ENCODE assay signal across 8 cellular contexts in the genomic region with DNA sequence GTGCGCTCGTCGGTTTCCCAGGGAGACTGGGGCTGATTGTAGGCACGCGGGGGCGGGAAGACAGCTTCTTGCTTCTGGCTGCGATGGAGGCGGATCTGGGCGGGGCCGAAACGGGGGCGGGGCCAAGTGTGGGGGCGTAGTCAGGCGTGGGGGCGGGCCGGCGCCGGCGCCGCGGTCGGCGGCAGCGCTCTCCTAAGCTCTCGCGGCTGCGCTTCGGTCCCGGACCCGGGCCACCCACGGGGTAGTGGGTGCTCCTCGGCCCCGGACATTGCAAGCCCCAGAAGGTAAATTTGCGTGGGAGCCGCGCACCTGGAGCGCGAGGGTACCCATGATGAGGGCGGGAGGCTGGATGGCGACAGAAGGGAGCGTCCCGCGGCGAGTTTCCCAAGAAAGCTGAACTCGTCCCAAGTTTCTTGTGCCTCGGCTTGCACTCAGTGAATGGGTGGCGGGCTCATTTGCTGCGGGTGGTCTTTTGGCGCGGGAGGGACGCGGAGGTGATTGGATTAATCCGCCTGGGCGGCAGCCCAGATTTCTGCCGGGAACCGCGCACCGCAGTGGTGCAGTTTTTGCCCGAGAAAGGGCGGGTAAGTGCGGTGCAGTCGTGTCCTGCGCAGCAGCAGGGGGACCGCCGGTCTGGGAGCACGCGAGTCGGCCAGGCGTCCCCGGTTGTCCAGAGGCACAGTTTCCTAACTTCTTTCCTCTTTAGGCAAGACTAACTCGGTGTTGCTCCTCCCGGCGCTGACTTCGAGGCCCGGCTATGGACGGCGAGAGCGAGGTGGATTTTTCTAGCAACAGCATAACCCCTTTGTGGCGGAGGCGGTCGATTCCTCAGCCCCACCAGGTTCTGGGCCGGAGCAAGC. TPM values are rescaled to one million over a fixed set of nuclear protein-coding genes. Genes with fewer than 3 reads are reported as not detected.
A peak's percentile ranks its signal among the peaks of the same experiment; 100 is the strongest.
DNase-seq lines count a peak whose midpoint lies in the region; ATAC-seq, FAIRE-seq and TF ChIP-seq lines count a peak whose summit lies in the region.

A gene with protein sequence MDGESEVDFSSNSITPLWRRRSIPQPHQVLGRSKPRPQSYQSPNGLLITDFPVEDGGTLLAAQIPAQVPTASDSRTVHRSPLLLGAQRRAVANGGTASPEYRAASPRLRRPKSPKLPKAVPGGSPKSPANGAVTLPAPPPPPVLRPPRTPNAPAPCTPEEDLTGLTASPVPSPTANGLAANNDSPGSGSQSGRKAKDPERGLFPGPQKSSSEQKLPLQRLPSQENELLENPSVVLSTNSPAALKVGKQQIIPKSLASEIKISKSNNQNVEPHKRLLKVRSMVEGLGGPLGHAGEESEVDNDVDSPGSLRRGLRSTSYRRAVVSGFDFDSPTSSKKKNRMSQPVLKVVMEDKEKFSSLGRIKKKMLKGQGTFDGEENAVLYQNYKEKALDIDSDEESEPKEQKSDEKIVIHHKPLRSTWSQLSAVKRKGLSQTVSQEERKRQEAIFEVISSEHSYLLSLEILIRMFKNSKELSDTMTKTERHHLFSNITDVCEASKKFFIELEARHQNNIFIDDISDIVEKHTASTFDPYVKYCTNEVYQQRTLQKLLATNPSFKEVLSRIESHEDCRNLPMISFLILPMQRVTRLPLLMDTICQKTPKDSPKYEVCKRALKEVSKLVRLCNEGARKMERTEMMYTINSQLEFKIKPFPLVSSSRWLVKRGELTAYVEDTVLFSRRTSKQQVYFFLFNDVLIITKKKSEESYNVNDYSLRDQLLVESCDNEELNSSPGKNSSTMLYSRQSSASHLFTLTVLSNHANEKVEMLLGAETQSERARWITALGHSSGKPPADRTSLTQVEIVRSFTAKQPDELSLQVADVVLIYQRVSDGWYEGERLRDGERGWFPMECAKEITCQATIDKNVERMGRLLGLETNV (plus strand): TSS at position 155 of the 860 bp plus-strand sequence. CDS start 603 bp downstream, at position 758.

- H3K79me2 ChIP-seq in PC-3 (ENCODE audit: low read length) (peaks cover 17% of the 10 kb centered on the region), fibroblast of lung (ENCODE audit: control insufficient read depth, insufficient read depth, low read length) (no peaks in the 10 kb centered on the region)

- H3K27me3 ChIP-seq in PC-3 (ENCODE audit: low read length) (no peaks in the 10 kb centered on the region), fibroblast of lung (ENCODE audit: control insufficient read depth, insufficient read depth, low read length) (no peaks in the 10 kb centered on the region)

- peak within 1 kb of the TSS; percentile 93 for H3K4me3 ChIP-seq in PC-3 (ENCODE audit: low read length)
- H3K4me3 ChIP-seq in fibroblast of lung (replicated peaks in 1 of 4; ENCODE audit: control extremely low read depth in 1 of 4, insufficient read depth in 1 of 4, low read depth in 3 of 4, low read length in 4 of 4) = peak within 1 kb of the TSS; percentile 82 to 91 (median 84)

- H3K27me3 Mint-ChIP-seq in activated T-cell treated with anti-CD3 and anti-CD28 coated beads, Interleukin-2, amount 50 U/mL, for 72 hours (ENCODE audit: low read depth) = peaks cover 79% of the 10 kb centered on the region
- peaks cover 34 to 79% (median 64%) of the 10 kb centered on the region in 5 donors for H3K27me3 Mint-ChIP-seq in naive thymus-derived CD8-positive, alpha-beta T cell
- peaks cover 66% of the 10 kb centered on the region for H3K27me3 Mint-ChIP-seq in stimulated activated memory B cell treated with anti-CD40 and anti-IgM and Interleukin-4, amounts not matched to agents 10 μg/mL and 1 μg/mL and 100 μg/mL, for 72 hours

- H2AFZ ChIP-seq in PC-3 (ENCODE audit: low read length) (peak within 1 kb of the TSS; percentile 99), fibroblast of lung (ENCODE audit: low read length) (peak within 1 kb of the TSS; percentile 94)

- intact Hi-C loops in PC-3 (cut with micrococcal nuclease) = loop anchor here (10.0 kb wide), 1 partner anchor 133 kb away; no protein-coding TSS in a partner anchor

- peaks cover 23% of the 10 kb centered on the region for H3K4me1 Mint-ChIP-seq in activated T-cell treated with anti-CD3 and anti-CD28 coated beads, Interleukin-2, amount 50 U/mL, for 72 hours (ENCODE audit: low read depth)
- H3K4me1 Mint-ChIP-seq in naive thymus-derived CD8-positive, alpha-beta T cell = peaks cover 11 to 25% (median 21%) of the 10 kb centered on the region in 4 donors
- H3K4me1 Mint-ChIP-seq in stimulated activated memory B cell treated with anti-CD40 and anti-IgM and Interleukin-4, amounts not matched to agents 10 μg/mL and 1 μg/mL and 100 μg/mL, for 72 hours = peaks cover 25% of the 10 kb centered on the region

- H3K4me1 ChIP-seq in PC-3 (ENCODE audit: insufficient read depth, low read length) (peaks cover 32% of the 10 kb centered on the region), fibroblast of lung (ENCODE audit: control insufficient read depth, extremely low read depth, insufficient read depth, low read length) (no peaks in the 10 kb centered on the region)

- BruUV-seq in PC-3 (replicated peaks; lab: Mats Ljungman, UMichigan) = TSS peak; percentile 41

- H3K9me3 ChIP-seq in PC-3 (ENCODE audit: low read length) = no peaks in the 10 kb centered on the region
- H3K9me3 ChIP-seq in fibroblast of lung (ENCODE audit: control insufficient read depth, insufficient read depth, low read depth, low read length) = no peaks in the 10 kb centered on the region

- no peaks in the 10 kb centered on the region for H3K9me3 Mint-ChIP-seq in activated T-cell treated with anti-CD3 and anti-CD28 coated beads, Interleukin-2, amount 50 U/mL, for 72 hours
- peaks cover 0 to 5% (median 0%) of the 10 kb centered on the region in 9 donors for H3K9me3 Mint-ChIP-seq in naive thymus-derived CD8-positive, alpha-beta T cell
- no peaks in the 10 kb centered on the region for H3K9me3 Mint-ChIP-seq in stimulated activated memory B cell treated with anti-CD40 and anti-IgM and Interleukin-4, amounts not matched to agents 10 μg/mL and 1 μg/mL and 100 μg/mL, for 72 hours

- H3K9ac ChIP-seq in PC-3 (ENCODE audit: low read length) (peak within 1 kb of the TSS; percentile 61), fibroblast of lung (ENCODE audit: insufficient read depth, low read length) (peak within 1 kb of the TSS; percentile 52)

- no peak for TF ChIP-seq CTCF in PC-3 (conservative IDR thresholded peaks at IDR 0.05; ENCODE audit: low read depth, low read length)
- peak in 1 of 2 donors; percentile 4 for TF ChIP-seq CTCF in fibroblast of lung (conservative IDR thresholded peaks at IDR 0.05 in 1 of 2, IDR thresholded peaks at IDR 0.05 in 1 of 2; ENCODE audit: low read depth in 1 of 2, low read length in 2 of 2)

- H3K36me3 ChIP-seq in PC-3 (ENCODE audit: low read depth, low read length) = no peaks in the 10 kb centered on the region
- no peaks in the 10 kb centered on the region for H3K36me3 ChIP-seq in fibroblast of lung (ENCODE audit: control insufficient read depth, insufficient read depth, low read length)

- H3K27ac ChIP-seq in PC-3 (ENCODE audit: low read length) (no peak within 1 kb of the TSS), fibroblast of lung (ENCODE audit: insufficient read depth, low read length) (peak within 1 kb of the TSS; percentile 46)

- H3K36me3 Mint-ChIP-seq in activated T-cell treated with anti-CD3 and anti-CD28 coated beads, Interleukin-2, amount 50 U/mL, for 72 hours (ENCODE audit: insufficient read depth in 2 of 2) = no peaks in the 10 kb centered on the region
- peaks cover 0 to 8% (median 0%) of the 10 kb centered on the region in 3 donors for H3K36me3 Mint-ChIP-seq in naive thymus-derived CD8-positive, alpha-beta T cell
- H3K36me3 Mint-ChIP-seq in stimulated activated memory B cell treated with anti-CD40 and anti-IgM and Interleukin-4, amounts not matched to agents 10 μg/mL and 1 μg/mL and 100 μg/mL, for 72 hours = no peaks in the 10 kb centered on the region

- H3K27ac Mint-ChIP-seq in activated T-cell treated with anti-CD3 and anti-CD28 coated beads, Interleukin-2, amount 50 U/mL, for 72 hours = no peak within 1 kb of the TSS
- H3K27ac Mint-ChIP-seq in naive thymus-derived CD8-positive, alpha-beta T cell = peak within 1 kb of the TSS in 2 of 10 donors; percentile 33 to 35
- H3K27ac Mint-ChIP-seq in stimulated activated memory B cell treated with anti-CD40 and anti-IgM and Interleukin-4, amounts not matched to agents 10 μg/mL and 1 μg/mL and 100 μg/mL, for 72 hours = no peak within 1 kb of the TSS

- peak within 1 kb of the TSS; percentile 89 to 91 for H3K4me3 Mint-ChIP-seq in activated T-cell treated with anti-CD3 and anti-CD28 coated beads, Interleukin-2, amount 50 U/mL, for 72 hours
- peak within 1 kb of the TSS; percentile 70 to 87 (median 80) for H3K4me3 Mint-ChIP-seq in naive thymus-derived CD8-positive, alpha-beta T cell
- peak within 1 kb of the TSS; percentile 65 for H3K4me3 Mint-ChIP-seq in stimulated activated memory B cell treated with anti-CD40 and anti-IgM and Interleukin-4, amounts not matched to agents 10 μg/mL and 1 μg/mL and 100 μg/mL, for 72 hours

- no peaks in the 10 kb centered on the region for H3F3A ChIP-seq in PC-3 (ENCODE audit: low read length, unreplicated experiment)

- CTCF ChIA-PET in PC-3 (lab: Charles Lee) = interaction anchor here (0.6 to 1.3 kb wide), 3 partner anchors 50 to 147 kb away, joined by 7 to 10 read pairs (median 8); no protein-coding TSS in a partner anchor

- no peaks in the 10 kb centered on the region for H3K9me2 ChIP-seq in PC-3 (replicated peaks; ENCODE audit: low read length)

- DNase-seq in AG08395 (ENCODE audit: low spot score) (peak; percentile 89), GM19239 (ENCODE audit: insufficient read length, low spot score) (peak; percentile 52), PC-3 (peak; percentile 75), fibroblast of lung (ENCODE audit: low read depth in 2 of 2) (peak; percentile 67 to 75)
- DNase-seq in activated T-cell treated with anti-CD3 and anti-CD28 coated beads, Interleukin-2, amount 50 U/mL, for 72 hours = peak; percentile 75 to 80
- DNase-seq in naive thymus-derived CD8-positive, alpha-beta T cell = peak; percentile 2 to 79 (median 50)

- FAIRE-seq in GM19239 (lab: Jason Lieb, UNC) = no peak

- POLR2A ChIA-PET in PC-3 (lab: Charles Lee; ENCODE audit: unreplicated experiment) = interaction anchor here (0.5 to 0.6 kb wide), 2 partner anchors 63 to 1100 kb away, joined by 3 to 6 read pairs; no protein-coding TSS in a partner anchor
- POLR2A ChIA-PET in naive thymus-derived CD8-positive, alpha-beta T cell (lab: Charles Lee) = no interaction called here

- H4K20me1 ChIP-seq in PC-3 (ENCODE audit: low read length) = no peaks in the 10 kb centered on the region
- no peaks in the 10 kb centered on the region for H4K20me1 ChIP-seq in fibroblast of lung (ENCODE audit: control insufficient read depth, extremely low read depth, insufficient read depth, low read length)

- peak within 1 kb of the TSS; percentile 97 for H3K4me2 ChIP-seq in PC-3 (ENCODE audit: low read length)
- H3K4me2 ChIP-seq in fibroblast of lung (ENCODE audit: extremely low read depth, insufficient read depth, low read length) = peak within 1 kb of the TSS; percentile 91

- ATAC-seq in HG03520 (IDR thresholded peaks at IDR 0.05; ENCODE audit: unreplicated experiment) (peak; percentile 57), PC-3 (peak; percentile 66)
- peak; percentile 79 to 86 for ATAC-seq in activated T-cell treated with anti-CD3 and anti-CD28 coated beads, Interleukin-2, amount 50 U/mL, for 72 hours (replicated peaks in 1 of 2)
- peak; percentile 77 for ATAC-seq in naive thymus-derived CD8-positive, alpha-beta T cell
- peak; percentile 66 for ATAC-seq in stimulated activated memory B cell treated with anti-CD40 and anti-IgM and Interleukin-4, amounts not matched to agents 10 μg/mL and 1 μg/mL and 100 μg/mL, for 72 hours

RNA-seq across cellular contexts. Expression of the gene that starts here (rescaled TPM):
- 4.7 and 5.0 TPM in 2 replicates for total RNA-seq in PC-3 (2014; rRNA removed)
- under 1 TPM; 0.31 to 0.32 TPM for total RNA-seq in activated T-cell treated with anti-CD3 and anti-CD28 coated beads, Interleukin-2, amount 50 U/mL, for 72 hours
- total RNA-seq in fibroblast of lung = 1.3 and 2.1 TPM in 2 replicates
- 0.72 and 2.5 TPM in 2 replicates for polyA plus RNA-seq in fibroblast of lung
- 1.0 and 3.6 TPM in 2 replicates for polyA plus RNA-seq in fibroblast of lung (2012)
- polyA minus RNA-seq in fibroblast of lung (ENCODE audit: low replicate concordance) = 0.79 and 1.5 TPM in 2 replicates
- total RNA-seq in naive thymus-derived CD8-positive, alpha-beta T cell = under 1 TPM in 1 of 2 experiments, not detected in 1; 0.22 TPM
- under 1 TPM in 2 of 3 donors, not detected in 1; 0.08 to 0.13 TPM for polyA plus RNA-seq in naive thymus-derived CD8-positive, alpha-beta T cell

Comparison
In these comparisons a context has a peak if more than half of its experiments do, and no peak if none do; other contexts are left out.
1. Peak in DNase-seq and ATAC-seq in activated T-cell treated with anti-CD3 and anti-CD28 coated beads, Interleukin-2, amount 50 U/mL, for 72 hours; RNA of the gene not detected or under 1 TPM.
2. Peak in DNase-seq and ATAC-seq in naive thymus-derived CD8-positive, alpha-beta T cell; RNA of the gene not detected or under 1 TPM.